In the genomic region with DNA sequence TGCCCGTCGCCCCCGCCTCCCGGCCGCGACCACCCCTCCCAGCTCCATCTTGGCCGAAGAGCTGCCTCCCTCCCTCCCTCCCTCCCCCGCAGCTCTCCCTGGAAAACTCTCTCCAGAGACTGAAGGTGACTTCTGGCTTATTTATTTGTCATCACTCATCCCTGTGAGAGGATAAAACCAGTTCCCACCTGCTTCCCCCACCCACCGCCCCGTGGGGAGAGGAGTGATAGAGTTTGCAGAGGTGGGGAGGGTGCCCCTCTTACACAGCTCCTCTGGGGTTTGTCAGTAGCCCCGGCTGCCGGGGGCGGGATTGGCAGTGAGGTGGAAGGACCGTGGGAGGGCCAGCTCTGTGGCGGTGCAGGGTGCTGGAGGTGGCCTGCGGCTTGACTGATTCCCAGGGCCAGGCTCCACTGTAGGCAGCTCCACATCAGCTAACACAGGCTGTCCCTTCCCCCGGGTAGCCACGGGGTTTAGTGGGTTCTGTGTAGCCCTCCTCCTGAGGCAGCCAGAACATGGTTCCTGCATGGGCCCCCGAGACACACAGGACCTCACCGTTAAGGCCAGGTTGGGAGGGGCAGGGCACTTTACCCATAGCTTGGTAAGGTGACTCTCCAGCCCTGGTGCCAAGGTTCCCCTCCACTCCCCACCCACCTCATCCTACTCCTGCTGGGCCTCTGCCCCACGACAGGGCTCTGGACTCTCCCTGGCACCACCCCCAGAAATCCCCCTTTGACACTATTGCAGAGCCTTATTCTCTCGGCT, we compare ENCODE assay signal across 1 cellular context.
A peak's percentile ranks its signal among the peaks of the same experiment; 100 is the strongest.
TF ChIP-seq lines count a peak whose summit lies in the region.

No MANE protein-coding gene starts in this region.

TF ChIP-seq in HEK293, 187 proteins besides CTCF, POLR2A, EP300 and RAD21 (continued from another document):
- TF ChIP-seq, protein P1, sequence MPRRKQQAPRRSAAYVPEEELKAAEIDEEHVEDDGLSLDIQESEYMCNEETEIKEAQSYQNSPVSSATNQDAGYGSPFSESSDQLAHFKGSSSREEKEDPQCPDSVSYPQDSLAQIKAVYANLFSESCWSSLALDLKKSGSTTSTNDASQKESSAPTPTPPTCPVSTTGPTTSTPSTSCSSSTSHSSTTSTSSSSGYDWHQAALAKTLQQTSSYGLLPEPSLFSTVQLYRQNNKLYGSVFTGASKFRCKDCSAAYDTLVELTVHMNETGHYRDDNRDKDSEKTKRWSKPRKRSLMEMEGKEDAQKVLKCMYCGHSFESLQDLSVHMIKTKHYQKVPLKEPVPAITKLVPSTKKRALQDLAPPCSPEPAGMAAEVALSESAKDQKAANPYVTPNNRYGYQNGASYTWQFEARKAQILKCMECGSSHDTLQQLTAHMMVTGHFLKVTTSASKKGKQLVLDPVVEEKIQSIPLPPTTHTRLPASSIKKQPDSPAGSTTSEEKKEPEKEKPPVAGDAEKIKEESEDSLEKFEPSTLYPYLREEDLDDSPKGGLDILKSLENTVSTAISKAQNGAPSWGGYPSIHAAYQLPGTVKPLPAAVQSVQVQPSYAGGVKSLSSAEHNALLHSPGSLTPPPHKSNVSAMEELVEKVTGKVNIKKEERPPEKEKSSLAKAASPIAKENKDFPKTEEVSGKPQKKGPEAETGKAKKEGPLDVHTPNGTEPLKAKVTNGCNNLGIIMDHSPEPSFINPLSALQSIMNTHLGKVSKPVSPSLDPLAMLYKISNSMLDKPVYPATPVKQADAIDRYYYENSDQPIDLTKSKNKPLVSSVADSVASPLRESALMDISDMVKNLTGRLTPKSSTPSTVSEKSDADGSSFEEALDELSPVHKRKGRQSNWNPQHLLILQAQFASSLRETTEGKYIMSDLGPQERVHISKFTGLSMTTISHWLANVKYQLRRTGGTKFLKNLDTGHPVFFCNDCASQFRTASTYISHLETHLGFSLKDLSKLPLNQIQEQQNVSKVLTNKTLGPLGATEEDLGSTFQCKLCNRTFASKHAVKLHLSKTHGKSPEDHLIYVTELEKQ (tag by site-specific recombination; IDR thresholded peaks at IDR 0.05; ENCODE audit: borderline replicate concordance) = no peak
- TF ChIP-seq HOXC10 (CRISPR knock-in tag; IDR thresholded peaks at IDR 0.05) (no peak), ZNF248 (tag by site-specific recombination; IDR thresholded peaks at IDR 0.05) (no peak), ZNF423 (tag by site-specific recombination; IDR thresholded peaks at IDR 0.05) (peak; percentile 63; the same call in 1 of the 2 replicates), ZNF239 (tag by site-specific recombination; IDR thresholded peaks at IDR 0.05) (no peak), ZNF623 (tag by site-specific recombination; IDR thresholded peaks at IDR 0.05) (no peak), ZNF169 (tag by site-specific recombination; IDR thresholded peaks at IDR 0.05) (no peak)
TF ChIP-seq in HEK293: peak in this region for 12.
